ENCODE assay signal across 7 cellular contexts in the genomic region with DNA sequence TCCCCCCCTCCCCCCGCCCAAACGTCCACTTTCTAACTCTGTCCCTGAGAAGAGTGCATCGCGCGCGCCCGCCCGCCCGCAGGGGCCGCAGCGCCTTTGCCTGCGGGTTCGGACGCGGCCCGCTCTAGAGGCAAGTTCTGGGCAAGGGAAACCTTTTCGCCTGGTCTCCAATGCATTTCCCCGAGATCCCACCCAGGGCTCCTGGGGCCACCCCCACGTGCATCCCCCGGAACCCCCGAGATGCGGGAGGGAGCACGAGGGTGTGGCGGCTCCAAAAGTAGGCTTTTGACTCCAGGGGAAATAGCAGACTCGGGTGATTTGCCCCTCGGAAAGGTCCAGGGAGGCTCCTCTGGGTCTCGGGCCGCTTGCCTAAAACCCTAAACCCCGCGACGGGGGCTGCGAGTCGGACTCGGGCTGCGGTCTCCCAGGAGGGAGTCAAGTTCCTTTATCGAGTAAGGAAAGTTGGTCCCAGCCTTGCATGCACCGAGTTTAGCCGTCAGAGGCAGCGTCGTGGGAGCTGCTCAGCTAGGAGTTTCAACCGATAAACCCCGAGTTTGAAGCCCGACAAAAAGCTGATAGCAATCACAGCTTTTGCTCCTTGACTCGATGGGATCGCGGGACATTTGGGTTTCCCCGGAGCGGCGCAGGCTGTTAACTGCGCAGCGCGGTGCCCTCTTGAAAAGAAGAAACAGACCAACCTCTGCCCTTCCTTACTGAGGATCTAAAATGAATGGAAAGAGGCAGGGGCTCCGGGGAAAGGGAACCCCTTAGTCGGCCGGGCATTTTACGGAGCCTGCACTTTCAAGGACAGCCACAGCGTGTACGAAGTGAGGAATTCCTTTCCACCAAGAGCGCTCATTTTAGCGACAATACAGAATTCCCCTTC.
DNase-seq lines count a peak whose midpoint lies in the region; ATAC-seq lines count a peak whose summit lies in the region.

No MANE protein-coding gene starts in this region.

- peaks cover 37% of the 10 kb centered on the region for H3K79me1 ChIP-seq in trophoblast cell (ENCODE audit: low read length)

- H3K79me2 ChIP-seq in trophoblast cell (ENCODE audit: control insufficient read depth, insufficient read depth, low read length, poor library complexity), result peaks cover 22% of the 10 kb centered on the region

- peak overlapping the region; percentile 44 for H2BK5ac ChIP-seq in trophoblast cell (ENCODE audit: low read depth, low read length, poor library complexity)

- peaks cover 41% of the 10 kb centered on the region for H3K4me1 Mint-ChIP-seq in activated CD8-positive, alpha-beta T cell treated with anti-CD3 and anti-CD28 coated beads, Interleukin-2, amount 10 ng/mL, durations not matched to agents 7 days and 5 days (ENCODE audit: low read depth)

- peak overlapping the region; percentile 75 for H4K8ac ChIP-seq in trophoblast cell (ENCODE audit: low read depth, low read length)

- H3K4me3 ChIP-seq in HUES6 (ENCODE audit: low read depth, low read length) (peak overlapping the region; percentile 73), trophoblast cell (ENCODE audit: low read depth, low read length) (peak overlapping the region; percentile 41)

- peak overlapping the region; percentile 79 for H2BK120ac ChIP-seq in trophoblast cell (ENCODE audit: insufficient read depth, low read length, poor library complexity)

- ATAC-seq in activated CD8-positive, alpha-beta T cell treated with anti-CD3 and anti-CD28 coated beads, Interleukin-2, amount 10 ng/mL, durations not matched to agents 7 days and 5 days, result no peak
- ATAC-seq in Right ventricle myocardium inferior (no peak), HG02970 (IDR thresholded peaks at IDR 0.05; ENCODE audit: low FRiP score, unreplicated experiment) (no peak), GM18511 (IDR thresholded peaks at IDR 0.05; ENCODE audit: unreplicated experiment) (no peak)

- CTCF ChIA-PET in activated CD8-positive, alpha-beta T cell treated with anti-CD3 and anti-CD28 coated beads, Interleukin-2, amount 10 ng/mL, durations not matched to agents 7 days and 5 days (lab: Charles Lee), result interaction anchor here (1.0 to 8.9 kb wide), 17 partner anchors 37 to 949 kb away, joined by 3 to 106 read pairs (median 9); a partner anchor contains a TSS

- peak overlapping the region; percentile 56 for H3K14ac ChIP-seq in trophoblast cell (ENCODE audit: low read length)

- H3K27me3 ChIP-seq in HUES6 (ENCODE audit: control insufficient read depth, insufficient read depth, low read length) (peaks cover 91% of the 10 kb centered on the region), trophoblast cell (ENCODE audit: insufficient read depth, low read length) (peaks cover 9% of the 10 kb centered on the region)

- H3K18ac ChIP-seq in trophoblast cell (ENCODE audit: low read length), result peak overlapping the region; percentile 80

- H2AFZ ChIP-seq in trophoblast cell (ENCODE audit: insufficient read depth, low read length, poor library complexity), result peak overlapping the region; percentile 61

- H3K4me1 ChIP-seq in HUES6 (ENCODE audit: control insufficient read depth, insufficient read depth, low read length), result peaks cover 12% of the 10 kb centered on the region
- peaks cover 4 to 11% of the 10 kb centered on the region in 2 experiments for H3K4me1 ChIP-seq in trophoblast cell (ENCODE audit: control insufficient read depth in 1 of 2, insufficient read depth in 2 of 2, low read length in 2 of 2)

- intact Hi-C loops in Right ventricle myocardium inferior (cut with DNase I), result loop anchor here (10.0 kb wide), 1 partner anchor 614 kb away; no protein-coding TSS in a partner anchor

- H3K4me2 ChIP-seq in trophoblast cell (ENCODE audit: low read length), result peak overlapping the region; percentile 99

- DNase-seq in activated CD8-positive, alpha-beta T cell treated with anti-CD3 and anti-CD28 coated beads, Interleukin-2, amount 10 ng/mL, durations not matched to agents 7 days and 5 days, result peak; percentile 21
- DNase-seq in Right ventricle myocardium inferior (ENCODE audit: missing footprints), result peak; percentile 71
- DNase-seq in trophoblast cell, result peak; percentile 73 to 78
- DNase-seq in NCI-H1694 treated with DMSO at 0.1 percent for 48 hours (lab: John Stamatoyannopoulos, UW), result no peak

- H4K91ac ChIP-seq in trophoblast cell (ENCODE audit: low read depth, low read length), result peak overlapping the region; percentile 66

- no peaks in the 10 kb centered on the region for H3K36me3 Mint-ChIP-seq in activated CD8-positive, alpha-beta T cell treated with anti-CD3 and anti-CD28 coated beads, Interleukin-2, amount 10 ng/mL, durations not matched to agents 7 days and 5 days (ENCODE audit: low read depth)

- peaks cover 19% of the 10 kb centered on the region for H3K27me3 Mint-ChIP-seq in activated CD8-positive, alpha-beta T cell treated with anti-CD3 and anti-CD28 coated beads, Interleukin-2, amount 10 ng/mL, durations not matched to agents 7 days and 5 days (ENCODE audit: low read depth)

- no peak overlapping the region for H3K23ac ChIP-seq in trophoblast cell (ENCODE audit: low read length)

- H2BK12ac ChIP-seq in trophoblast cell (ENCODE audit: low read length), result peak overlapping the region; percentile 65

- H3K4ac ChIP-seq in trophoblast cell (ENCODE audit: low read depth, low read length), result peak overlapping the region; percentile 40

- peak overlapping the region; percentile 46 for H3K4me3 Mint-ChIP-seq in activated CD8-positive, alpha-beta T cell treated with anti-CD3 and anti-CD28 coated beads, Interleukin-2, amount 10 ng/mL, durations not matched to agents 7 days and 5 days

- H3K36me3 ChIP-seq in HUES6 (ENCODE audit: control insufficient read depth, insufficient read depth, low read length), result no peaks in the 10 kb centered on the region
- H3K36me3 ChIP-seq in trophoblast cell (ENCODE audit: control insufficient read depth in 1 of 2, insufficient read depth in 2 of 2, low read length in 2 of 2), result peaks cover 0 to 4% of the 10 kb centered on the region in 2 experiments

- H2AK5ac ChIP-seq in trophoblast cell (ENCODE audit: low read length), result no peak overlapping the region

- no peaks in the 10 kb centered on the region for H3K9me3 Mint-ChIP-seq in activated CD8-positive, alpha-beta T cell treated with anti-CD3 and anti-CD28 coated beads, Interleukin-2, amount 10 ng/mL, durations not matched to agents 7 days and 5 days (ENCODE audit: insufficient read depth)

- H3K9ac ChIP-seq in HUES6 (ENCODE audit: low read length), result peak overlapping the region; percentile 62
- peak overlapping the region; percentile 28 for H3K9ac ChIP-seq in trophoblast cell (ENCODE audit: low read length)

- no peak overlapping the region for H3K27ac ChIP-seq in HUES6 (ENCODE audit: low read depth, low read length)
- H3K27ac ChIP-seq in trophoblast cell (ENCODE audit: low read depth, low read length), result no peak overlapping the region

- H3K27ac Mint-ChIP-seq in activated CD8-positive, alpha-beta T cell treated with anti-CD3 and anti-CD28 coated beads, Interleukin-2, amount 10 ng/mL, durations not matched to agents 7 days and 5 days, result no peak overlapping the region

- POLR2A ChIA-PET in activated CD8-positive, alpha-beta T cell treated with anti-CD3 and anti-CD28 coated beads, Interleukin-2, amount 10 ng/mL, durations not matched to agents 7 days and 5 days (lab: Charles Lee), result interaction anchor here (0.9 to 1.6 kb wide), 2 partner anchors 93 to 157 kb away, joined by 3 to 18 read pairs; no protein-coding TSS in a partner anchor

- H3K9me3 ChIP-seq in HUES6 (ENCODE audit: control insufficient read depth, insufficient read depth, low read depth, low read length), result no peaks in the 10 kb centered on the region
- peaks cover 3% of the 10 kb centered on the region for H3K9me3 ChIP-seq in trophoblast cell (ENCODE audit: insufficient read depth, low read depth, low read length)

- H4K12ac ChIP-seq in trophoblast cell (ENCODE audit: low read depth, low read length), result peak overlapping the region; percentile 18

- WGBS in trophoblast cell (ENCODE audit: extremely low coverage, insufficient coverage, insufficient read length), result no CpG with 5 or more reads among the region's 60 CpGs
